In the genomic region with DNA sequence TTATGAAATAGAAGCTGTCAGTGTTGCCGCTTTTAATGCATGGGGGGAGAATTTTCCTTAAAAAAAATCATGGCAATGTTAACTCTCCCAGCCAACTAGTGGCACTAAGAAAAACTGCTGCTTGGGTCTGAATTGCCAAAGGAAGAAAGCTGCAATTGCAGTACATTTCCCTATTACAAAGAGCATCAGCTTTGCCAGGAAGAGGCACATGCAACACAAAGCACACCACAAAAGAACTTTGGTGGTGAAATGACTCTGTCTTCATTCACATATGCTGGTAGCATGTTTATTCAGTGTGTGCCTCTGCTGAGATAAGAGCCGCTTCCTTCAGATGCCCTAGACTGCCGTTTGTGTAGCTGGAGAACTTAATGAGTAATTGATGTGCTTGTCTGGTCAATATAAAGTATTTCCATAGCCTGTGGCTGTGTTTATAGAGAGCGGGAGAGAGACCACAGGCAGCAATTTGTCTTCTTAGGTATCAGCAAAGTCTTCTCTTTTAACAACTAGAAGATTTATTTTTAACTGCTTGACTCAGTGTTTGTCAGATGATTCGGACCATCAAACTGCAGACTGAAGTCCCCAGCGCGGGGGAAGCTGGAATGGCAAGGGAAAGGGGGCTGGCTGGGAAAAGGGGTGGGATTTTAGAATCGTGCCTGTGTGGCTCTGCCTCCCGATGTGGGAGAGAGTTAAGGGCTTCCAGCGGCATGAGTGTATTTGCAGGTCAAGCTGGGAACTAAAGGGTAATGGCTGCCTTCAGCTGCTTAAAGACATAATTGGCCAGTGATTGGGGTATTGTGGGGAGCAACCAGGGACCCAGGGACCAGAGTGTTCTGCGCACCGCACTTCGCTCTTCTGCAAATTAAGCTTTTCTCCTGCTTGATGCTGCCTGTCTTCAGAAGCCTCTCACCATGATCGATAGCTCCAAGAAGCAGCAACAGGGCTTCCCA, we compare ENCODE assay signal across 8 cellular contexts.
DNase-seq lines count a peak whose midpoint lies in the region; ATAC-seq and TF ChIP-seq lines count a peak whose summit lies in the region.

No MANE protein-coding gene starts in this region.

- H3K4me1 ChIP-seq in stomach smooth muscle (ENCODE audit: control insufficient read depth, insufficient read depth, low read length), result no peaks in the 10 kb centered on the region

- H3K27ac ChIP-seq in caudate nucleus (ENCODE audit: low read depth, low read length) (peak overlapping the region; percentile 74), layer of hippocampus (ENCODE audit: low read depth, low read length) (peak overlapping the region; percentile 66), stomach smooth muscle (ENCODE audit: low read length) (peak overlapping the region; percentile 53)

- ATAC-seq in HG03139 (IDR thresholded peaks at IDR 0.05; ENCODE audit: unreplicated experiment), result no peak

- no peak overlapping the region for H3K4me3 ChIP-seq in GM06990 (replicated peaks; ENCODE audit: low read depth, low read length)
- H3K4me3 ChIP-seq in stomach smooth muscle (ENCODE audit: low read length in 2 of 2), result peak overlapping the region; percentile 78 to 81

- no peak for DNase-seq in GM06990 (ENCODE audit: extremely low read depth, insufficient read length)
- DNase-seq in NCI-H2227 (lab: John Stamatoyannopoulos, UW; ENCODE audit: unreplicated experiment), result peak; percentile 83
- peak in 42 of 61 donors; percentile 5 to 78 (median 38) for DNase-seq in caudate nucleus (lab: John Stamatoyannopoulos, UW)
- DNase-seq in Kasumi-1 (lab: John Stamatoyannopoulos, UW), result no peak
- DNase-seq in SKM-1 (lab: John Stamatoyannopoulos, UW; ENCODE audit: unreplicated experiment), result no peak

- H3K9me3 ChIP-seq in stomach smooth muscle (ENCODE audit: control insufficient read depth in 2 of 2, low read length in 2 of 2), result no peaks in the 10 kb centered on the region

- peak overlapping the region; percentile 66 to 70 for H3K9ac ChIP-seq in stomach smooth muscle (ENCODE audit: low read length in 2 of 2)

- peak; percentile 17 for TF ChIP-seq CTCF in GM06990 (IDR thresholded peaks at IDR 0.05; ENCODE audit: insufficient read depth, low read length, poor library complexity, severe bottlenecking)

- H3K27me3 ChIP-seq in GM06990 (replicated peaks; ENCODE audit: control insufficient read depth, insufficient read depth, low read length), result no peaks in the 10 kb centered on the region
- H3K27me3 ChIP-seq in layer of hippocampus (ENCODE audit: control insufficient read depth, insufficient read depth, low read length), result no peaks in the 10 kb centered on the region
- no peaks in the 10 kb centered on the region for H3K27me3 ChIP-seq in stomach smooth muscle (ENCODE audit: control insufficient read depth in 1 of 2, insufficient read depth in 2 of 2, low read length in 2 of 2)

- no peaks in the 10 kb centered on the region for H3K36me3 ChIP-seq in GM06990 (ENCODE audit: control insufficient read depth, insufficient read depth, low read length)
- no peaks in the 10 kb centered on the region for H3K36me3 ChIP-seq in stomach smooth muscle (ENCODE audit: control insufficient read depth in 2 of 2, insufficient read depth in 2 of 2, low read length in 2 of 2)

Comparison
In these comparisons a context has a peak if more than half of its experiments do, and no peak if none do; other contexts are left out.
1. DNase-seq: peak in NCI-H2227 (single experiment) and caudate nucleus (42 of 61); none in GM06990 (single experiment), Kasumi-1 (0 of 2) and SKM-1 (single experiment).
2. Peak in every context shown above with its lines, with median percentiles within 50 percentile points of each other: H3K27ac ChIP-seq.